Comparison of ENCODE assay signal across 7 cellular contexts in the genomic region with DNA sequence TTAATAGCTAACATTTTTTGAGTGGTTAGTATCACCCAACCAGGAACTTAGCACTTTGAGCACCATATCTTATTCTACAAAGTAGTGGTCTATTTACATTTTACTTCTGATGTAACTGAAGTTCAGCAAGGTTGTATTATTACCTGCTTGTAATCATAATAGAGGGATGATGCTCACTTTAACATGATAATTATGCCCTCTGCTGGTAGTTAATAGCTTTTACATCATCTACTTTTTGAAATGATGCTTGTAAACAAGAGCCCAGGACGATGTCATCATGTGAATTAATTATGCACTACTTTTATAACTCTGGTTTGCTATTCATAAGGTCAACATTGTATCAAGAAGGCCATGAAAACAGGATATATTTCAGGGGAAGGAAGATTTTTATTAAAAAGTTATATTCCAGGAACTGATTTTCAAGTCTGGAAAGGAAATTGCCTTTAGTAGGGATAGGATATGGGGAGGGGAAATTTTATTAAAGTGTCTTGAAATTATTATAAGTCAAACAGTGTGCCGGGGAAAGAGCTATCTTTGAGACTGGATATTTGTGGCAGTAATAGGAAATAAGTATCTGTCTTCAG.
DNase-seq lines count a peak whose midpoint lies in the region; ATAC-seq and TF ChIP-seq lines count a peak whose summit lies in the region.

No MANE protein-coding gene starts in this region.

- H3K36me3 Mint-ChIP-seq in stimulated activated naive B cell treated with anti-CD40 and anti-IgM and Interleukin-4, amounts not matched to agents 10 μg/mL and 1 μg/mL and 100 μg/mL, for 72 hours, result no peaks in the 10 kb centered on the region

- TF ChIP-seq POLR2A in esophagus squamous epithelium (IDR thresholded peaks at IDR 0.05), result no peak

- H3K27me3 ChIP-seq in esophagus squamous epithelium, result no peaks in the 10 kb centered on the region

- H3K9me3 ChIP-seq in esophagus squamous epithelium, result no peaks in the 10 kb centered on the region

- no peaks in the 10 kb centered on the region for H3K4me1 ChIP-seq in esophagus squamous epithelium

- ATAC-seq in GM21786 (IDR thresholded peaks at IDR 0.05; ENCODE audit: unreplicated experiment), result peak; percentile 81
- peak; percentile 47 to 55 for ATAC-seq in stimulated activated naive B cell treated with anti-CD40 and anti-IgM and Interleukin-4, amounts not matched to agents 10 μg/mL and 1 μg/mL and 100 μg/mL, for 72 hours (replicated peaks)

- peaks cover 4 to 5% of the 10 kb centered on the region in 2 donors for H3K27me3 Mint-ChIP-seq in stimulated activated naive B cell treated with anti-CD40 and anti-IgM and Interleukin-4, amounts not matched to agents 10 μg/mL and 1 μg/mL and 100 μg/mL, for 72 hours

- TF ChIP-seq CTCF in GM10266 (IDR thresholded peaks at IDR 0.05; ENCODE audit: control insufficient read depth, insufficient read depth, low read depth, missing control alignments), result peak; percentile 36
- TF ChIP-seq CTCF in LNCaP clone FGC (IDR thresholded peaks at IDR 0.05; ENCODE audit: control insufficient read depth, extremely low read depth, insufficient read depth), result peak; percentile 62
- peak in 5 of 6 experiments; percentile 30 to 57 (median 39) for TF ChIP-seq CTCF in esophagus squamous epithelium (IDR thresholded peaks at IDR 0.05)

- WGBS in esophagus squamous epithelium, 2 donors, result 25 to 30% methylated on average over 2 of the region's 2 CpGs

- H3K4me3 Mint-ChIP-seq in stimulated activated naive B cell treated with anti-CD40 and anti-IgM and Interleukin-4, amounts not matched to agents 10 μg/mL and 1 μg/mL and 100 μg/mL, for 72 hours, result no peak overlapping the region

- peak; percentile 21 for DNase-seq in GM10266 (ENCODE audit: extremely low spot score)
- DNase-seq in LNCaP clone FGC (ENCODE audit: low read depth), result peak; percentile 13
- DNase-seq in RKO (ENCODE audit: low spot score), result peak; percentile 72
- no peak for DNase-seq in esophagus squamous epithelium (lab: John Stamatoyannopoulos, UW)
- DNase-seq in stimulated activated naive B cell treated with anti-CD40 and anti-IgM and Interleukin-4, amounts not matched to agents 10 μg/mL and 1 μg/mL and 100 μg/mL, for 72 hours, result no peak
- no peak for DNase-seq in ecto neural progenitor cell (ENCODE audit: low spot score)

- H3K9me3 Mint-ChIP-seq in stimulated activated naive B cell treated with anti-CD40 and anti-IgM and Interleukin-4, amounts not matched to agents 10 μg/mL and 1 μg/mL and 100 μg/mL, for 72 hours, result no peaks in the 10 kb centered on the region

- H3K4me3 ChIP-seq in LNCaP clone FGC (ENCODE audit: low read depth, low read length), result no peak overlapping the region
- H3K4me3 ChIP-seq in esophagus squamous epithelium, result no peak overlapping the region

- intact Hi-C loops in esophagus squamous epithelium (cut with DNase I), result loop anchor here (10.0 kb wide), 1 partner anchor 95 kb away; no protein-coding TSS in a partner anchor

- H3K36me3 ChIP-seq in esophagus squamous epithelium, result no peaks in the 10 kb centered on the region

- no peak overlapping the region for H3K27ac Mint-ChIP-seq in stimulated activated naive B cell treated with anti-CD40 and anti-IgM and Interleukin-4, amounts not matched to agents 10 μg/mL and 1 μg/mL and 100 μg/mL, for 72 hours

- H3K4me1 Mint-ChIP-seq in stimulated activated naive B cell treated with anti-CD40 and anti-IgM and Interleukin-4, amounts not matched to agents 10 μg/mL and 1 μg/mL and 100 μg/mL, for 72 hours, result no peaks in the 10 kb centered on the region

- no peak overlapping the region for H3K27ac ChIP-seq in esophagus squamous epithelium

Comparison
In these comparisons a context has a peak if more than half of its experiments do, and no peak if none do; other contexts are left out.
1. DNase-seq: peak in GM10266 (single experiment), LNCaP clone FGC (single experiment) and RKO (single experiment); none in esophagus squamous epithelium (single experiment), stimulated activated naive B cell treated with anti-CD40 and anti-IgM and Interleukin-4, amounts not matched to agents 10 μg/mL and 1 μg/mL and 100 μg/mL, for 72 hours (single experiment) and ecto neural progenitor cell (single experiment).
2. Peak in every context shown above with its lines, with median percentiles within 50 percentile points of each other: CTCF ChIP-seq.